ENCODE assay signal across 1 cellular context in the genomic region with DNA sequence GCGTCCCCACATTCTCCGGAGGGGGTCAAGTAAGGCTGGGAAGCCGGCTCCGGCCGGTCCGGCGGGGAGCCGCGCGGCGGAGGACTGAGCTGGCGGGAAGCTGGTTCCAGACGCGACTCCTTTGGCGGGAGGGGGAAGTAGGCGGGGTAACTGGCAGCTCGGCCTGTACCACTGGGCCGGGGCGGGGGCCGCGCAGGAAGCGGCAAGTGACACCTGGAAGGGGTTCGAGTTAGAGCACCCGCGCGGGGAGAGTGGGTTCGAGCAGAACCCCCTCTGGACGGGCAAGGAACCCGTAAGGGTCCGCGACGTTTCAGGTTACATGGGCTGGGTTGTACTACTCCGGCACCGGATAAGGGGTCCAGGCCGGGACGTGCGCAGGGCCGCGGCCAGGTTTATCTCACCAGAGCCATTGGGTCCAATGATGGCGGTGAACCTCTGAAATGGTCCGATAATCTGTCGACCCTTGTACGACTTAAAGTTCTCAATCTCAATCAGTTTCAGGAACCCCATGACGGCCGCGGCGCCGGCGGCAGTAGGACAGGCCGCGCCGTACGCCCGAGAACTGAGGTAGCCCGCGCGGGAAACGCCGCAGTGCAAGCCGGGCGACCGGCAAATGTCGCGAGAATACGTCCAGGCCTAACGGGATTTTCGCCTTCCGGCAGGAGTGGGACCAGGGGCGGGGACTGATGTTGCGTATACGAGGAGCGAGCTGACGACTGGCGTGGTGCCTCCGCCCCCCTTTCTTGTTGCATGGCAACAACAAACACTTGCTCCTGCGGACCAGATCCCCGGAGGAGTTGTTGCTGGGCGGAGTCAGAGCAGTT.
TF ChIP-seq lines count a peak whose summit lies in the region.

A gene (plus strand): TSS at position 783 of the 824 bp plus-strand sequence. CDS start 3,404 bp downstream, outside the sequence.
A gene (minus strand): TSS at position 564 of the 824 bp plus-strand sequence. CDS start 54 bp downstream, at position 510.

TF ChIP-seq in HepG2, 621 proteins besides CTCF, POLR2A, EP300 and RAD21 (continued from another document and continues in another):
- TF ChIP-seq ZNF33B (CRISPR knock-in tag; IDR thresholded peaks at IDR 0.05) (no peak), NCOA2 (CRISPR knock-in tag; IDR thresholded peaks at IDR 0.05) (peak; percentile 24; the same call in 1 of the 2 replicates), CBX5 (CRISPR knock-in tag; IDR thresholded peaks at IDR 0.05; ENCODE audit: borderline replicate concordance) (no peak), SATB2 (CRISPR knock-in tag; IDR thresholded peaks at IDR 0.05) (no peak), ZNF333 (CRISPR knock-in tag; IDR thresholded peaks at IDR 0.05; ENCODE audit: borderline replicate concordance) (no peak), SALL1 (CRISPR knock-in tag; IDR thresholded peaks at IDR 0.05) (peak; percentile 35; the same call in 1 of the 2 replicates), ZIK1 (CRISPR knock-in tag; IDR thresholded peaks at IDR 0.05; ENCODE audit: borderline replicate concordance, low read depth) (no peak), SMAD3 (CRISPR knock-in tag; IDR thresholded peaks at IDR 0.05) (no peak), ZNF550 (CRISPR knock-in tag; IDR thresholded peaks at IDR 0.05; ENCODE audit: borderline replicate concordance) (no peak), ZNF367 (CRISPR knock-in tag; IDR thresholded peaks at IDR 0.05; ENCODE audit: borderline replicate concordance) (no peak), PHF5A (CRISPR knock-in tag; IDR thresholded peaks at IDR 0.05; ENCODE audit: low read depth, unreplicated experiment) (no peak), ZNF547 (CRISPR knock-in tag; IDR thresholded peaks at IDR 0.05) (0 out of 2 replicates have a peak, but pooled peaks have one; percentile 38), ZNF652 (CRISPR knock-in tag; IDR thresholded peaks at IDR 0.05; ENCODE audit: borderline replicate concordance, low read depth) (no peak), HMG20A (CRISPR knock-in tag; IDR thresholded peaks at IDR 0.05; ENCODE audit: borderline replicate concordance) (no peak), FLYWCH1 (CRISPR knock-in tag; IDR thresholded peaks at IDR 0.05) (0 out of 2 replicates have a peak, but pooled peaks have one; percentile 33), POLR2G (IDR thresholded peaks at IDR 0.05; ENCODE audit: low read depth, low read length) (peak; percentile 72), ZSCAN12 (CRISPR knock-in tag; IDR thresholded peaks at IDR 0.05) (no peak)
- TF ChIP-seq, protein P1, sequence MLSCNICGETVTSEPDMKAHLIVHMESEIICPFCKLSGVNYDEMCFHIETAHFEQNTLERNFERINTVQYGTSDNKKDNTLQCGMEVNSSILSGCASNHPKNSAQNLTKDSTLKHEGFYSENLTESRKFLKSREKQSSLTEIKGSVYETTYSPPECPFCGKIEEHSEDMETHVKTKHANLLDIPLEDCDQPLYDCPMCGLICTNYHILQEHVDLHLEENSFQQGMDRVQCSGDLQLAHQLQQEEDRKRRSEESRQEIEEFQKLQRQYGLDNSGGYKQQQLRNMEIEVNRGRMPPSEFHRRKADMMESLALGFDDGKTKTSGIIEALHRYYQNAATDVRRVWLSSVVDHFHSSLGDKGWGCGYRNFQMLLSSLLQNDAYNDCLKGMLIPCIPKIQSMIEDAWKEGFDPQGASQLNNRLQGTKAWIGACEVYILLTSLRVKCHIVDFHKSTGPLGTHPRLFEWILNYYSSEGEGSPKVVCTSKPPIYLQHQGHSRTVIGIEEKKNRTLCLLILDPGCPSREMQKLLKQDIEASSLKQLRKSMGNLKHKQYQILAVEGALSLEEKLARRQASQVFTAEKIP (CRISPR knock-in tag; IDR thresholded peaks at IDR 0.05; ENCODE audit: borderline replicate concordance) = no peak
- TF ChIP-seq, protein P2, sequence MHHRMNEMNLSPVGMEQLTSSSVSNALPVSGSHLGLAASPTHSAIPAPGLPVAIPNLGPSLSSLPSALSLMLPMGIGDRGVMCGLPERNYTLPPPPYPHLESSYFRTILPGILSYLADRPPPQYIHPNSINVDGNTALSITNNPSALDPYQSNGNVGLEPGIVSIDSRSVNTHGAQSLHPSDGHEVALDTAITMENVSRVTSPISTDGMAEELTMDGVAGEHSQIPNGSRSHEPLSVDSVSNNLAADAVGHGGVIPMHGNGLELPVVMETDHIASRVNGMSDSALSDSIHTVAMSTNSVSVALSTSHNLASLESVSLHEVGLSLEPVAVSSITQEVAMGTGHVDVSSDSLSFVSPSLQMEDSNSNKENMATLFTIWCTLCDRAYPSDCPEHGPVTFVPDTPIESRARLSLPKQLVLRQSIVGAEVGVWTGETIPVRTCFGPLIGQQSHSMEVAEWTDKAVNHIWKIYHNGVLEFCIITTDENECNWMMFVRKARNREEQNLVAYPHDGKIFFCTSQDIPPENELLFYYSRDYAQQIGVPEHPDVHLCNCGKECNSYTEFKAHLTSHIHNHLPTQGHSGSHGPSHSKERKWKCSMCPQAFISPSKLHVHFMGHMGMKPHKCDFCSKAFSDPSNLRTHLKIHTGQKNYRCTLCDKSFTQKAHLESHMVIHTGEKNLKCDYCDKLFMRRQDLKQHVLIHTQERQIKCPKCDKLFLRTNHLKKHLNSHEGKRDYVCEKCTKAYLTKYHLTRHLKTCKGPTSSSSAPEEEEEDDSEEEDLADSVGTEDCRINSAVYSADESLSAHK (CRISPR knock-in tag; IDR thresholded peaks at IDR 0.05; ENCODE audit: borderline replicate concordance) = no peak
- TF ChIP-seq, protein P3, sequence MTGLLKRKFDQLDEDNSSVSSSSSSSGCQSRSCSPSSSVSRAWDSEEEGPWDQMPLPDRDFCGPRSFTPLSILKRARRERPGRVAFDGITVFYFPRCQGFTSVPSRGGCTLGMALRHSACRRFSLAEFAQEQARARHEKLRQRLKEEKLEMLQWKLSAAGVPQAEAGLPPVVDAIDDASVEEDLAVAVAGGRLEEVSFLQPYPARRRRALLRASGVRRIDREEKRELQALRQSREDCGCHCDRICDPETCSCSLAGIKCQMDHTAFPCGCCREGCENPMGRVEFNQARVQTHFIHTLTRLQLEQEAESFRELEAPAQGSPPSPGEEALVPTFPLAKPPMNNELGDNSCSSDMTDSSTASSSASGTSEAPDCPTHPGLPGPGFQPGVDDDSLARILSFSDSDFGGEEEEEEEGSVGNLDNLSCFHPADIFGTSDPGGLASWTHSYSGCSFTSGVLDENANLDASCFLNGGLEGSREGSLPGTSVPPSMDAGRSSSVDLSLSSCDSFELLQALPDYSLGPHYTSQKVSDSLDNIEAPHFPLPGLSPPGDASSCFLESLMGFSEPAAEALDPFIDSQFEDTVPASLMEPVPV (CRISPR knock-in tag; IDR thresholded peaks at IDR 0.05) = no peak
- TF ChIP-seq, protein P4, sequence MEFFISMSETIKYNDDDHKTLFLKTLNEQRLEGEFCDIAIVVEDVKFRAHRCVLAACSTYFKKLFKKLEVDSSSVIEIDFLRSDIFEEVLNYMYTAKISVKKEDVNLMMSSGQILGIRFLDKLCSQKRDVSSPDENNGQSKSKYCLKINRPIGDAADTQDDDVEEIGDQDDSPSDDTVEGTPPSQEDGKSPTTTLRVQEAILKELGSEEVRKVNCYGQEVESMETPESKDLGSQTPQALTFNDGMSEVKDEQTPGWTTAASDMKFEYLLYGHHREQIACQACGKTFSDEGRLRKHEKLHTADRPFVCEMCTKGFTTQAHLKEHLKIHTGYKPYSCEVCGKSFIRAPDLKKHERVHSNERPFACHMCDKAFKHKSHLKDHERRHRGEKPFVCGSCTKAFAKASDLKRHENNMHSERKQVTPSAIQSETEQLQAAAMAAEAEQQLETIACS (CRISPR knock-in tag; IDR thresholded peaks at IDR 0.05) = no peak
- TF ChIP-seq, protein P5, sequence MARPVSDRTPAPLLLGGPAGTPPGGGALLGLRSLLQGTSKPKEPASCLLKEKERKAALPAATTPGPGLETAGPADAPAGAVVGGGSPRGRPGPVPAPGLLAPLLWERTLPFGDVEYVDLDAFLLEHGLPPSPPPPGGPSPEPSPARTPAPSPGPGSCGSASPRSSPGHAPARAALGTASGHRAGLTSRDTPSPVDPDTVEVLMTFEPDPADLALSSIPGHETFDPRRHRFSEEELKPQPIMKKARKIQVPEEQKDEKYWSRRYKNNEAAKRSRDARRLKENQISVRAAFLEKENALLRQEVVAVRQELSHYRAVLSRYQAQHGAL (CRISPR knock-in tag; IDR thresholded peaks at IDR 0.05; ENCODE audit: not compliant biosample characterization) = no peak
- TF ChIP-seq, protein P6, sequence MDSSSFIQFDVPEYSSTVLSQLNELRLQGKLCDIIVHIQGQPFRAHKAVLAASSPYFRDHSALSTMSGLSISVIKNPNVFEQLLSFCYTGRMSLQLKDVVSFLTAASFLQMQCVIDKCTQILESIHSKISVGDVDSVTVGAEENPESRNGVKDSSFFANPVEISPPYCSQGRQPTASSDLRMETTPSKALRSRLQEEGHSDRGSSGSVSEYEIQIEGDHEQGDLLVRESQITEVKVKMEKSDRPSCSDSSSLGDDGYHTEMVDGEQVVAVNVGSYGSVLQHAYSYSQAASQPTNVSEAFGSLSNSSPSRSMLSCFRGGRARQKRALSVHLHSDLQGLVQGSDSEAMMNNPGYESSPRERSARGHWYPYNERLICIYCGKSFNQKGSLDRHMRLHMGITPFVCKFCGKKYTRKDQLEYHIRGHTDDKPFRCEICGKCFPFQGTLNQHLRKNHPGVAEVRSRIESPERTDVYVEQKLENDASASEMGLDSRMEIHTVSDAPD (CRISPR knock-in tag; IDR thresholded peaks at IDR 0.05) = no peak
- TF ChIP-seq, protein P7, sequence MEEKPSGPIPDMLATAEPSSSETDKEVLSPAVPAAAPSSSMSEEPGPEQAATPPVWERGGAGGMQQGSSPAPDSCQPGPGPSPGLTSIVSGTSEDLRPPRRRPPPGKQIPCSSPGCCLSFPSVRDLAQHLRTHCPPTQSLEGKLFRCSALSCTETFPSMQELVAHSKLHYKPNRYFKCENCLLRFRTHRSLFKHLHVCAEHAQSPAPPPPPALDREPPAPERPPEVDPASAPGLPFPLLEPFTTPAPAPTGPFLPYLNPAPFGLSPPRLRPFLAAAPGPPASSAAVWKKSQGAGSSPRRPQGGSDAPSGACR (CRISPR knock-in tag; IDR thresholded peaks at IDR 0.05) = no peak
- TF ChIP-seq, protein P8, sequence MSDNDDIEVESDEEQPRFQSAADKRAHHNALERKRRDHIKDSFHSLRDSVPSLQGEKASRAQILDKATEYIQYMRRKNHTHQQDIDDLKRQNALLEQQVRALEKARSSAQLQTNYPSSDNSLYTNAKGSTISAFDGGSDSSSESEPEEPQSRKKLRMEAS (IDR thresholded peaks at IDR 0.05) = peak; percentile 56
- TF ChIP-seq, protein P9, sequence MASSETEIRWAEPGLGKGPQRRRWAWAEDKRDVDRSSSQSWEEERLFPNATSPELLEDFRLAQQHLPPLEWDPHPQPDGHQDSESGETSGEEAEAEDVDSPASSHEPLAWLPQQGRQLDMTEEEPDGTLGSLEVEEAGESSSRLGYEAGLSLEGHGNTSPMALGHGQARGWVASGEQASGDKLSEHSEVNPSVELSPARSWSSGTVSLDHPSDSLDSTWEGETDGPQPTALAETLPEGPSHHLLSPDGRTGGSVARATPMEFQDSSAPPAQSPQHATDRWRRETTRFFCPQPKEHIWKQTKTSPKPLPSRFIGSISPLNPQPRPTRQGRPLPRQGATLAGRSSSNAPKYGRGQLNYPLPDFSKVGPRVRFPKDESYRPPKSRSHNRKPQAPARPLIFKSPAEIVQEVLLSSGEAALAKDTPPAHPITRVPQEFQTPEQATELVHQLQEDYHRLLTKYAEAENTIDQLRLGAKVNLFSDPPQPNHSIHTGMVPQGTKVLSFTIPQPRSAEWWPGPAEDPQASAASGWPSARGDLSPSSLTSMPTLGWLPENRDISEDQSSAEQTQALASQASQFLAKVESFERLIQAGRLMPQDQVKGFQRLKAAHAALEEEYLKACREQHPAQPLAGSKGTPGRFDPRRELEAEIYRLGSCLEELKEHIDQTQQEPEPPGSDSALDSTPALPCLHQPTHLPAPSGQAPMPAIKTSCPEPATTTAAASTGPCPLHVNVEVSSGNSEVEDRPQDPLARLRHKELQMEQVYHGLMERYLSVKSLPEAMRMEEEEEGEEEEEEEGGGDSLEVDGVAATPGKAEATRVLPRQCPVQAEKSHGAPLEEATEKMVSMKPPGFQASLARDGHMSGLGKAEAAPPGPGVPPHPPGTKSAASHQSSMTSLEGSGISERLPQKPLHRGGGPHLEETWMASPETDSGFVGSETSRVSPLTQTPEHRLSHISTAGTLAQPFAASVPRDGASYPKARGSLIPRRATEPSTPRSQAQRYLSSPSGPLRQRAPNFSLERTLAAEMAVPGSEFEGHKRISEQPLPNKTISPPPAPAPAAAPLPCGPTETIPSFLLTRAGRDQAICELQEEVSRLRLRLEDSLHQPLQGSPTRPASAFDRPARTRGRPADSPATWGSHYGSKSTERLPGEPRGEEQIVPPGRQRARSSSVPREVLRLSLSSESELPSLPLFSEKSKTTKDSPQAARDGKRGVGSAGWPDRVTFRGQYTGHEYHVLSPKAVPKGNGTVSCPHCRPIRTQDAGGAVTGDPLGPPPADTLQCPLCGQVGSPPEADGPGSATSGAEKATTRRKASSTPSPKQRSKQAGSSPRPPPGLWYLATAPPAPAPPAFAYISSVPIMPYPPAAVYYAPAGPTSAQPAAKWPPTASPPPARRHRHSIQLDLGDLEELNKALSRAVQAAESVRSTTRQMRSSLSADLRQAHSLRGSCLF (CRISPR knock-in tag; IDR thresholded peaks at IDR 0.05; ENCODE audit: borderline replicate concordance) = no peak
- TF ChIP-seq, protein P10, sequence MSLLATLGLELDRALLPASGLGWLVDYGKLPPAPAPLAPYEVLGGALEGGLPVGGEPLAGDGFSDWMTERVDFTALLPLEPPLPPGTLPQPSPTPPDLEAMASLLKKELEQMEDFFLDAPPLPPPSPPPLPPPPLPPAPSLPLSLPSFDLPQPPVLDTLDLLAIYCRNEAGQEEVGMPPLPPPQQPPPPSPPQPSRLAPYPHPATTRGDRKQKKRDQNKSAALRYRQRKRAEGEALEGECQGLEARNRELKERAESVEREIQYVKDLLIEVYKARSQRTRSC (CRISPR knock-in tag; IDR thresholded peaks at IDR 0.05; ENCODE audit: low read depth) = no peak
- TF ChIP-seq, protein P11, sequence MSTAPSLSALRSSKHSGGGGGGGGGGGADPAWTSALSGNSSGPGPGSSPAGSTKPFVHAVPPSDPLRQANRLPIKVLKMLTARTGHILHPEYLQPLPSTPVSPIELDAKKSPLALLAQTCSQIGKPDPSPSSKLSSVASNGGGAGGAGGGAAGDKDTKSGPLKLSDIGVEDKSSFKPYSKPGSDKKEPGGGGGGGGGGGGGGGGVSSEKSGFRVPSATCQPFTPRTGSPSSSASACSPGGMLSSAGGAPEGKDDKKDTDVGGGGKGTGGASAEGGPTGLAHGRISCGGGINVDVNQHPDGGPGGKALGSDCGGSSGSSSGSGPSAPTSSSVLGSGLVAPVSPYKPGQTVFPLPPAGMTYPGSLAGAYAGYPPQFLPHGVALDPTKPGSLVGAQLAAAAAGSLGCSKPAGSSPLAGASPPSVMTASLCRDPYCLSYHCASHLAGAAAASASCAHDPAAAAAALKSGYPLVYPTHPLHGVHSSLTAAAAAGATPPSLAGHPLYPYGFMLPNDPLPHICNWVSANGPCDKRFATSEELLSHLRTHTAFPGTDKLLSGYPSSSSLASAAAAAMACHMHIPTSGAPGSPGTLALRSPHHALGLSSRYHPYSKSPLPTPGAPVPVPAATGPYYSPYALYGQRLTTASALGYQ (CRISPR knock-in tag; IDR thresholded peaks at IDR 0.05) = no peak
